Comparison of ENCODE assay signal across 21 cellular contexts in the genomic region with DNA sequence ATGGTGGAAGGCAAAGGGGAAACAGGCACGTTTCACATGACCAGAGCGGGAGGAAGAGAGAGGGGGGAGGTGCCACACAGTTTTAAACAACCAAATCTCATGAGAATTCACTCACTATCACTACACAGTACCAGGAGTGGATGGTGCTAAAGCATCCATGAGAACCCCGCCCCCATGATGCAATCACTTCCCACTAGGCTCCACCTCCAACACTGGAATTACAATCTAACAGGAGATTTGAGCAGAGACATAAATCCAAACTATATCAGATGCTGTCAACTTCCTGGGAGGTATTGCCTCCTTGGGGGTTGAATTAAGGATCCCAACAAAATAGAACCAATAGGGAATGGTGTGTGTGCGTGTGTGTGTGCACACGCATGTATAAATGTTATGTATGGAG.
DNase-seq lines count a peak whose midpoint lies in the region; FAIRE-seq and TF ChIP-seq lines count a peak whose summit lies in the region.
"Had no signal": no experiment of that assay in that cellular context is flagged by ENCODE, and none has a peak within 500 bp of the region (broad histone marks: within the 10 kb centered on the region; RNA-seq: fewer than 3 reads in every experiment).

No MANE protein-coding gene starts in this region.

- no peak overlapping the region for H3K27ac ChIP-seq in BLaER1 treated with 17β-estradiol and CSF1 and Interleukin-3, amounts not matched to agents 10 nM and 100 nM
- H3K27ac ChIP-seq in osteoblast (ENCODE audit: low read depth, low read length) (no peak overlapping the region), Peyer's patch (no peak overlapping the region), GM23248 (no peak overlapping the region)
- H3K27ac ChIP-seq: C4-2B had no signal

- H3K4me2 ChIP-seq in BLaER1 treated with 17β-estradiol and CSF1 and Interleukin-3, amounts not matched to agents 10 nM and 100 nM: peak overlapping the region in 8 of 11 experiments; percentile 20 to 53 (median 40); a peak in 12 of 22 replicates
- H3K4me2 ChIP-seq in osteoblast (ENCODE audit: insufficient read depth, low read length) (no peak overlapping the region), GM23248 (ENCODE audit: unreplicated experiment) (no peak overlapping the region)

- TF ChIP-seq CTCF in bronchial epithelial cell (IDR thresholded peaks at IDR 0.05; ENCODE audit: insufficient read depth, low read length, severe bottlenecking): no peak
- no peak for TF ChIP-seq CTCF in osteoblast (IDR thresholded peaks at IDR 0.05; ENCODE audit: extremely low read depth, low read depth, low read length)
- TF ChIP-seq CTCF in Peyer's patch (IDR thresholded peaks at IDR 0.05): no peak

- DNase-seq in bronchial epithelial cell (ENCODE audit: low read depth): no peak
- peak; percentile 23 for DNase-seq in osteoblast (ENCODE audit: insufficient read length, low spot score, missing footprints)
- no peak for DNase-seq in Peyer's patch
- DNase-seq in GM23248: no peak
- DNase-seq in activated gamma-delta T cell treated with Interleukin-2 at 50 U/mL for 16 hours: no peak
- DNase-seq: 8988T; ACHN; BE2C; Caco-2; Calu3; CD4-positive, alpha-beta T cell; CD8-positive, alpha-beta T cell; DMS79 treated with DMSO at 0.1 percent for 48 hours; GF-D8 had no signal

- 37 to 42% methylated on average over 5 of the region's 5 CpGs for WGBS in GM23248 (ENCODE audit: low coverage in 1 of 2, low lambda C conversion rate in 2 of 2, missing lambda C conversion rate in 2 of 2), 2 experiments

- H2AFZ ChIP-seq in osteoblast (ENCODE audit: low read length) (no peak overlapping the region), GM23248 (no peak overlapping the region)

- no peaks in the 10 kb centered on the region for H3K27me3 ChIP-seq in BLaER1 treated with 17β-estradiol and CSF1 and Interleukin-3, amounts not matched to agents 10 nM and 100 nM
- H3K27me3 ChIP-seq in bronchial epithelial cell (ENCODE audit: control insufficient read depth, insufficient read depth, low read length) (no peaks in the 10 kb centered on the region), osteoblast (ENCODE audit: insufficient read depth, low read length) (no peaks in the 10 kb centered on the region), Peyer's patch (no peaks in the 10 kb centered on the region), GM23248 (replicated peaks; ENCODE audit: insufficient read depth) (no peaks in the 10 kb centered on the region)
- H3K27me3 ChIP-seq: BE2C had no signal

- H3K4me1 ChIP-seq in BLaER1 treated with 17β-estradiol and CSF1 and Interleukin-3, amounts not matched to agents 10 nM and 100 nM: peaks cover 0 to 30% (median 20%) of the 10 kb centered on the region in 10 experiments; a peak in 14 of 20 replicates
- no peaks in the 10 kb centered on the region for H3K4me1 ChIP-seq in osteoblast (ENCODE audit: insufficient read depth, low read length)
- no peaks in the 10 kb centered on the region for H3K4me1 ChIP-seq in Peyer's patch
- no peaks in the 10 kb centered on the region for H3K4me1 ChIP-seq in GM23248 (ENCODE audit: insufficient read depth)
- H3K4me1 ChIP-seq: BE2C, Caco-2 had no signal

- H3F3A ChIP-seq in GM23248 (ENCODE audit: insufficient read depth): no peaks in the 10 kb centered on the region

- TF ChIP-seq POLR2A in Peyer's patch (IDR thresholded peaks at IDR 0.05): no peak

- H3K36me3 ChIP-seq in BLaER1 treated with 17β-estradiol and CSF1 and Interleukin-3, amounts not matched to agents 10 nM and 100 nM: no peaks in the 10 kb centered on the region
- H3K36me3 ChIP-seq in bronchial epithelial cell (ENCODE audit: control insufficient read depth, insufficient read depth, low read length): no peaks in the 10 kb centered on the region
- no peaks in the 10 kb centered on the region for H3K36me3 ChIP-seq in osteoblast (ENCODE audit: insufficient read depth, low read length)
- H3K36me3 ChIP-seq in Peyer's patch: no peaks in the 10 kb centered on the region
- H3K36me3 ChIP-seq in GM23248 (ENCODE audit: low read depth): no peaks in the 10 kb centered on the region
- H3K36me3 ChIP-seq: BE2C had no signal

- in situ Hi-C loops in GM23248 (cut with MboI): no loop called here

- H3K79me2 ChIP-seq in osteoblast (ENCODE audit: insufficient read depth, low read length) (no peaks in the 10 kb centered on the region), GM23248 (ENCODE audit: insufficient read depth) (no peaks in the 10 kb centered on the region)

- no peaks in the 10 kb centered on the region for H4K20me1 ChIP-seq in BLaER1 treated with 17β-estradiol and CSF1 and Interleukin-3, amounts not matched to agents 10 nM and 100 nM
- no peaks in the 10 kb centered on the region for H4K20me1 ChIP-seq in osteoblast (ENCODE audit: insufficient read depth, low read length)
- no peaks in the 10 kb centered on the region for H4K20me1 ChIP-seq in GM23248 (ENCODE audit: insufficient read depth)

- no peaks in the 10 kb centered on the region for H3K9me2 ChIP-seq in GM23248 (ENCODE audit: insufficient read depth)

- FAIRE-seq in bronchial epithelial cell (lab: Jason Lieb, UNC): peak; percentile 50
- FAIRE-seq: A204.1, D721Med, G401.6, GM12891, GM19239 had no signal

- peaks cover 4 to 35% (median 20%) of the 10 kb centered on the region in 11 experiments; a peak in 18 of 22 replicates for H3K9me3 ChIP-seq in BLaER1 treated with 17β-estradiol and CSF1 and Interleukin-3, amounts not matched to agents 10 nM and 100 nM (replicated peaks in 1 of 11)
- H3K9me3 ChIP-seq in osteoblast (ENCODE audit: low read depth, low read length): no peaks in the 10 kb centered on the region
- no peaks in the 10 kb centered on the region for H3K9me3 ChIP-seq in Peyer's patch
- no peaks in the 10 kb centered on the region for H3K9me3 ChIP-seq in GM23248 (ENCODE audit: low read depth)
- H3K9me3 ChIP-seq: BE2C, Caco-2 had no signal

- H3K4me3 ChIP-seq in BLaER1 treated with 17β-estradiol and CSF1 and Interleukin-3, amounts not matched to agents 10 nM and 100 nM: no peak overlapping the region
- H3K4me3 ChIP-seq in bronchial epithelial cell (ENCODE audit: low read depth, low read length): no peak overlapping the region
- H3K4me3 ChIP-seq in osteoblast (ENCODE audit: insufficient read depth, low read length): no peak overlapping the region
- H3K4me3 ChIP-seq in Peyer's patch: no peak overlapping the region
- H3K4me3 ChIP-seq in GM23248: no peak overlapping the region

- H3K9ac ChIP-seq in BLaER1 treated with 17β-estradiol and CSF1 and Interleukin-3, amounts not matched to agents 10 nM and 100 nM: no peak overlapping the region
- no peak overlapping the region for H3K9ac ChIP-seq in GM23248

Comparison
In these comparisons a context has a peak if more than half of its experiments do, and no peak if none do; other contexts are left out.
1. H3K4me2 ChIP-seq: peak in BLaER1 treated with 17β-estradiol and CSF1 and Interleukin-3, amounts not matched to agents 10 nM and 100 nM (8 of 11); none in osteoblast (single experiment) and GM23248 (single experiment).